ENCODE assay signal across 12 cellular contexts in the genomic region with DNA sequence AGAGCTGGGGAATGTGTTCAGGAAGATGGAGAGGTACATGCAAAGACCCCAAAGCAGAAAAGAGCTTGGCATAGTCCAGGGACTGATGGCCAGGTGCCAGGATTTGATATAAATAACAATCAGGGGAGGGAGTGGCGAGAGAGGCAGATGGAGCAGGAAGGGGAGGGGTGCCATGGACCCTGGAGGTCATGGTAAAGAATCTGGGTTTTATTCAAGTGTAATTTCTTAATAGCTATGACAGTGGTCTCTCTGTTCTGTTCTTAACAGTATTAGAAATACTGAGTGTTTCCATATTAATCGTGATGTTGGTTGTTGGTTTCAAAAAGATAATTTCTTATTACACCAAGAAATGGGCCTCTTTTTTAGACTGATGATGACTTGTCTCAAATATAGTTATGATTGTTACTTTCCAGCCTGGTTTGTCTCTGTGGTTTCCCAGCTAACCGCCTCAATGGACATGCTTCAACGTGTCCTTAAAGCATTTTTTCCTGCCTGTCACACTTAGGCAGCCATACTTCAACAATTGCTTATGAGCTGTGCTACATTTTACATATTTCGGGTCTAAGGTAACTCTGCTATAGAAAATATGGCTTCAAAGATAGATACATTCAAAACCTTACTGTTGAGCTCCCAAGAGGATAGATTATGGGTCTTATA. TPM values are rescaled to one million over a fixed set of nuclear protein-coding genes. Genes with fewer than 3 reads are reported as not detected.
DNase-seq lines count a peak whose midpoint lies in the region; ATAC-seq and TF ChIP-seq lines count a peak whose summit lies in the region.
"Had no signal": no experiment of that assay in that cellular context is flagged by ENCODE, and none has a peak within 500 bp of the region (broad histone marks: within the 10 kb centered on the region; RNA-seq: fewer than 3 reads in every experiment).

No MANE protein-coding gene starts in this region.

- no peak overlapping the region for H3K18ac ChIP-seq in mesenchymal stem cell (ENCODE audit: low read depth in 1 of 2, low read length in 2 of 2)

- H4K91ac ChIP-seq in mesenchymal stem cell (ENCODE audit: low read length): no peak overlapping the region

- no peak overlapping the region for H3K9ac ChIP-seq in mesenchymal stem cell (ENCODE audit: low read length)

- no peaks in the 10 kb centered on the region for H3K9me3 ChIP-seq in mesenchymal stem cell (ENCODE audit: control insufficient read depth, low read length)

- H3K27me3 ChIP-seq in mesenchymal stem cell (ENCODE audit: control insufficient read depth in 1 of 2, insufficient read depth in 1 of 2, low read length in 2 of 2): no peaks in the 10 kb centered on the region

- H3K4me2 ChIP-seq in mesenchymal stem cell (ENCODE audit: low read length, poor library complexity, severe bottlenecking): no peak overlapping the region

- DNase-seq in RWPE1 (ENCODE audit: low spot score) (peak; percentile 68), mesenchymal stem cell (no peak), foreskin fibroblast (no peak), left ventricle myocardium superior (no peak), OCI-M1 (lab: John Stamatoyannopoulos, UW) (no peak), left cardiac atrium (no peak)
- DNase-seq: activated CD4-positive, alpha-beta T cell treated with anti-CD3 and anti-CD28 coated beads, Interleukin-2, amount 50 U/mL, for 4 hours; NK-92 treated with Interleukin-12 subunit alpha and Interleukin-12 subunit beta, amount 100 ng/mL, for 24 hours; nucleus accumbens; stimulated activated naive CD4-positive, alpha-beta T cell had no signal

- TF ChIP-seq CTCF in RWPE1 (conservative IDR thresholded peaks at IDR 0.05; ENCODE audit: low read depth) (no peak), foreskin fibroblast (IDR thresholded peaks at IDR 0.05; ENCODE audit: low read depth, low read length) (no peak)

- no peak overlapping the region for H2AK5ac ChIP-seq in mesenchymal stem cell (ENCODE audit: low read length, severe bottlenecking)

- no peak overlapping the region for H2BK120ac ChIP-seq in mesenchymal stem cell (ENCODE audit: low read depth, low read length)

- H2BK5ac ChIP-seq in mesenchymal stem cell (ENCODE audit: low read depth, low read length, poor library complexity, severe bottlenecking): no peak overlapping the region

- no peak overlapping the region for H4K8ac ChIP-seq in mesenchymal stem cell (ENCODE audit: low read length)

- no peak overlapping the region for H2BK12ac ChIP-seq in mesenchymal stem cell (ENCODE audit: low read length in 2 of 2)

- no peak overlapping the region for H2BK15ac ChIP-seq in mesenchymal stem cell (ENCODE audit: low read depth, poor library complexity, severe bottlenecking)

- H3K4ac ChIP-seq in mesenchymal stem cell (ENCODE audit: low read depth in 1 of 2, low read length in 2 of 2): no peak overlapping the region

- H3K4me1 ChIP-seq in mesenchymal stem cell (ENCODE audit: control insufficient read depth, insufficient read depth, low read depth, low read length): peaks cover 2% of the 10 kb centered on the region

- peak; percentile 63 for ATAC-seq in GM19452 (IDR thresholded peaks at IDR 0.05; ENCODE audit: unreplicated experiment)
- no peak for ATAC-seq in left ventricle myocardium superior
- ATAC-seq in left cardiac atrium: no peak

- H3K14ac ChIP-seq in mesenchymal stem cell (ENCODE audit: low read length in 2 of 2): no peak overlapping the region

- intact Hi-C loops in left ventricle myocardium superior (cut with micrococcal nuclease) (loop anchor here (5.0 kb wide), 1 partner anchor 166 kb away; no protein-coding TSS in a partner anchor), left cardiac atrium (cut with DNase I) (no loop called here)

- peaks cover 2 to 4% of the 10 kb centered on the region in 2 experiments for H3K36me3 ChIP-seq in mesenchymal stem cell (ENCODE audit: control insufficient read depth in 1 of 2, insufficient read depth in 2 of 2, low read depth in 1 of 2, low read length in 2 of 2)

- no peak overlapping the region for H3K23ac ChIP-seq in mesenchymal stem cell (ENCODE audit: low read length in 2 of 2)

- peak overlapping the region; percentile 42; the same call in 1 of the 2 replicates for H3K4me3 ChIP-seq in GM08714 (ENCODE audit: low read length)
- H3K4me3 ChIP-seq in mesenchymal stem cell (ENCODE audit: insufficient read depth in 1 of 2, low read depth in 1 of 2, low read length in 2 of 2): no peak overlapping the region
- H3K4me3 ChIP-seq in foreskin fibroblast (ENCODE audit: low read depth in 1 of 2, low read length in 2 of 2): no peak overlapping the region

- POLR2A ChIA-PET in RWPE1 (lab: Yijun Ruan, JAX; ENCODE audit: low non-redundant PET): interaction anchor here (0.5 kb wide), 1 partner anchor 1240 kb away, joined by 7 read pairs; no protein-coding TSS in a partner anchor

- H2AFZ ChIP-seq in mesenchymal stem cell (ENCODE audit: low read depth, low read length): no peak overlapping the region

- H3K79me1 ChIP-seq in mesenchymal stem cell (replicated peaks; ENCODE audit: low read length, poor library complexity, severe bottlenecking): peaks cover 26% of the 10 kb centered on the region

- CTCF ChIA-PET in RWPE1 (lab: Yijun Ruan, JAX): interaction anchor here (1.2 kb wide), 1 partner anchor 50 kb away, joined by 3 read pairs; a partner anchor contains a TSS

- peak overlapping the region; percentile 63; the same call in 1 of the 2 replicates for H3K27ac ChIP-seq in RWPE1
- H3K27ac ChIP-seq in mesenchymal stem cell (ENCODE audit: low read length, poor library complexity, severe bottlenecking): peak overlapping the region; percentile 9

- 99% methylated on average over 3 of the region's 5 CpGs for WGBS in mesenchymal stem cell

RNA-seq across cellular contexts. Expression of a gene that starts 49.4 kb away (rescaled TPM):
- polyA plus RNA-seq in mesenchymal stem cell (2013, experiment 1 of 2): 33.3 TPM
- 30.4 TPM for polyA plus RNA-seq in mesenchymal stem cell (2013, experiment 2 of 2)
- total RNA-seq in left ventricle myocardium superior: 36.6 TPM
- total RNA-seq in left cardiac atrium: 10 to 100 TPM; 49.9 to 52.9 TPM
